ENCODE assay signal across 10 cellular contexts in genomic region chr6:33315753-33316602, GRCh38. TPM values are rescaled to one million over a fixed set of nuclear protein-coding genes. Genes with fewer than 3 reads are reported as not detected.
A peak's percentile ranks its signal among the peaks of the same experiment; 100 is the strongest.
DNase-seq lines count a peak whose midpoint lies in the region; ATAC-seq and TF ChIP-seq lines count a peak whose summit lies in the region.
"Had no signal": no experiment of that assay in that cellular context is flagged by ENCODE, and none has a peak within 500 bp of the region (broad histone marks: within the 10 kb centered on the region; RNA-seq: fewer than 3 reads in every experiment).

No MANE protein-coding gene starts in this region.

- H3K36me3 ChIP-seq in PC-3 (ENCODE audit: low read depth, low read length) (peaks cover 12% of the 10 kb centered on the region; the same call in 1 of the 2 replicates), brain microvascular endothelial cell (replicated peaks) (peaks cover 24% of the 10 kb centered on the region)

- H3K36me3 Mint-ChIP-seq in activated CD4-positive, alpha-beta T cell treated with anti-CD3 and anti-CD28 coated beads, Interleukin-2, amount 10 ng/mL, durations not matched to agents 24 days and 14 days (ENCODE audit: low read depth): peaks cover 58% of the 10 kb centered on the region
- no peaks in the 10 kb centered on the region for H3K36me3 Mint-ChIP-seq in glutamatergic neuron (ENCODE audit: unreplicated experiment)
- peaks cover 60 to 85% of the 10 kb centered on the region in 2 donors for H3K36me3 Mint-ChIP-seq in stimulated activated naive B cell treated with anti-CD40 and anti-IgM and Interleukin-4, amounts not matched to agents 10 μg/mL and 1 μg/mL and 100 μg/mL, for 72 hours

- H3K27ac ChIP-seq in VCaP (peak overlapping the region; percentile 100), PC-3 (ENCODE audit: low read length) (no peak overlapping the region), brain microvascular endothelial cell (no peak overlapping the region)
- H3K27ac ChIP-seq: WERI-Rb-1 had no signal

- CTCF ChIA-PET in PC-3 (lab: Charles Lee): no interaction called here

- H3K4me3 Mint-ChIP-seq in activated CD4-positive, alpha-beta T cell treated with anti-CD3 and anti-CD28 coated beads, Interleukin-2, amount 10 ng/mL, durations not matched to agents 24 days and 14 days: peak overlapping the region; percentile 98
- peak overlapping the region; percentile 81 for H3K4me3 Mint-ChIP-seq in glutamatergic neuron (ENCODE audit: unreplicated experiment)
- peak overlapping the region; percentile 97 for H3K4me3 Mint-ChIP-seq in stimulated activated naive B cell treated with anti-CD40 and anti-IgM and Interleukin-4, amounts not matched to agents 10 μg/mL and 1 μg/mL and 100 μg/mL, for 72 hours

- H3K4me1 ChIP-seq in PC-3 (ENCODE audit: insufficient read depth, low read length): peaks cover 47% of the 10 kb centered on the region

- ATAC-seq in stimulated activated naive B cell treated with anti-CD40 and anti-IgM and Interleukin-4, amounts not matched to agents 10 μg/mL and 1 μg/mL and 100 μg/mL, for 72 hours (replicated peaks): no peak
- no peak for ATAC-seq in PC-3

- peak; percentile 64 for DNase-seq in activated CD4-positive, alpha-beta T cell treated with anti-CD3 and anti-CD28 coated beads, Interleukin-2, amount 10 ng/mL, durations not matched to agents 24 days and 14 days
- DNase-seq in activated CD4-positive, alpha-beta T cell treated with anti-CD3 and anti-CD28 coated beads for 4 hours: no peak
- DNase-seq in glutamatergic neuron (no peak), PC-3 (no peak), brain microvascular endothelial cell (no peak), SIG-M5 treated with dmso at 0.1 percent for 504 hours (lab: John Stamatoyannopoulos, UW; ENCODE audit: unreplicated experiment) (no peak)
- DNase-seq in stimulated activated naive B cell treated with anti-CD40 and anti-IgM and Interleukin-4, amounts not matched to agents 10 μg/mL and 1 μg/mL and 100 μg/mL, for 72 hours: no peak
- DNase-seq: NCI-H1694, WERI-Rb-1 had no signal

- intact Hi-C loops in activated CD4-positive, alpha-beta T cell treated with anti-CD3 and anti-CD28 coated beads, Interleukin-2, amount 10 ng/mL, durations not matched to agents 24 days and 14 days (cut with micrococcal nuclease): loop anchor here (2.0 to 10.0 kb wide), 3 partner anchors 111 to 1581 kb away; partner anchors contain the start of genes CLIC1 and HSD17B8
- intact Hi-C loops in PC-3 (cut with micrococcal nuclease): no loop called here

- H3K4me2 ChIP-seq in PC-3 (ENCODE audit: low read length): no peak overlapping the region

- no peak for TF ChIP-seq CTCF in VCaP (conservative IDR thresholded peaks at IDR 0.05)
- TF ChIP-seq CTCF in glutamatergic neuron (IDR thresholded peaks at IDR 0.05; ENCODE audit: partially characterized antibody, unreplicated experiment): no peak
- TF ChIP-seq CTCF in PC-3 (conservative IDR thresholded peaks at IDR 0.05; ENCODE audit: low read depth, low read length): no peak
- TF ChIP-seq CTCF in brain microvascular endothelial cell (IDR thresholded peaks at IDR 0.05; ENCODE audit: low read depth, low read length, missing control alignments): no peak

- no peaks in the 10 kb centered on the region for H3F3A ChIP-seq in PC-3 (ENCODE audit: low read length, unreplicated experiment)

- no peak overlapping the region for H3K4me3 ChIP-seq in PC-3 (ENCODE audit: low read length)
- H3K4me3 ChIP-seq in brain microvascular endothelial cell (ENCODE audit: low read depth, low read length): no peak overlapping the region

- no TSS peak for BruUV-seq in PC-3 (replicated peaks; lab: Mats Ljungman, UMichigan)

- H2AFZ ChIP-seq in PC-3 (ENCODE audit: low read length): no peak overlapping the region

- H3K9me2 ChIP-seq in PC-3 (replicated peaks; ENCODE audit: low read length): no peaks in the 10 kb centered on the region

- H3K27me3 ChIP-seq in PC-3 (ENCODE audit: low read length) (no peaks in the 10 kb centered on the region), brain microvascular endothelial cell (replicated peaks) (no peaks in the 10 kb centered on the region)

- no peaks in the 10 kb centered on the region for H3K9me3 ChIP-seq in PC-3 (ENCODE audit: low read length)

- peaks cover 6% of the 10 kb centered on the region; the same call in 1 of the 2 replicates for H4K20me1 ChIP-seq in PC-3 (ENCODE audit: low read length)

- peak overlapping the region; percentile 98 for H3K27ac Mint-ChIP-seq in activated CD4-positive, alpha-beta T cell treated with anti-CD3 and anti-CD28 coated beads, Interleukin-2, amount 10 ng/mL, durations not matched to agents 24 days and 14 days
- H3K27ac Mint-ChIP-seq in glutamatergic neuron (ENCODE audit: unreplicated experiment): no peak overlapping the region
- H3K27ac Mint-ChIP-seq in stimulated activated naive B cell treated with anti-CD40 and anti-IgM and Interleukin-4, amounts not matched to agents 10 μg/mL and 1 μg/mL and 100 μg/mL, for 72 hours: peak overlapping the region; percentile 100

- POLR2A ChIA-PET in PC-3 (lab: Charles Lee; ENCODE audit: unreplicated experiment): no interaction called here

- in situ Hi-C loops in brain microvascular endothelial cell (cut with HindIII; ENCODE audit: low pct_ligation_motif_present, low sequenced_read_pairs): no loop called here

- no peak overlapping the region for H3K9ac ChIP-seq in PC-3 (ENCODE audit: low read length)

- H3K27me3 Mint-ChIP-seq in activated CD4-positive, alpha-beta T cell treated with anti-CD3 and anti-CD28 coated beads, Interleukin-2, amount 10 ng/mL, durations not matched to agents 24 days and 14 days: no peaks in the 10 kb centered on the region
- peaks cover 10% of the 10 kb centered on the region for H3K27me3 Mint-ChIP-seq in glutamatergic neuron (ENCODE audit: unreplicated experiment)
- no peaks in the 10 kb centered on the region for H3K27me3 Mint-ChIP-seq in stimulated activated naive B cell treated with anti-CD40 and anti-IgM and Interleukin-4, amounts not matched to agents 10 μg/mL and 1 μg/mL and 100 μg/mL, for 72 hours

- peaks cover 48% of the 10 kb centered on the region for H3K79me2 ChIP-seq in PC-3 (ENCODE audit: low read length)

- H3K4me1 Mint-ChIP-seq in activated CD4-positive, alpha-beta T cell treated with anti-CD3 and anti-CD28 coated beads, Interleukin-2, amount 10 ng/mL, durations not matched to agents 24 days and 14 days: peaks cover 56% of the 10 kb centered on the region
- peaks cover 18% of the 10 kb centered on the region for H3K4me1 Mint-ChIP-seq in glutamatergic neuron (ENCODE audit: low read depth, unreplicated experiment)
- H3K4me1 Mint-ChIP-seq in stimulated activated naive B cell treated with anti-CD40 and anti-IgM and Interleukin-4, amounts not matched to agents 10 μg/mL and 1 μg/mL and 100 μg/mL, for 72 hours: peaks cover 56 to 82% of the 10 kb centered on the region in 2 donors

- no peaks in the 10 kb centered on the region for H3K9me3 Mint-ChIP-seq in activated CD4-positive, alpha-beta T cell treated with anti-CD3 and anti-CD28 coated beads, Interleukin-2, amount 10 ng/mL, durations not matched to agents 24 days and 14 days
- H3K9me3 Mint-ChIP-seq in glutamatergic neuron (ENCODE audit: unreplicated experiment): peaks cover 15% of the 10 kb centered on the region
- no peaks in the 10 kb centered on the region for H3K9me3 Mint-ChIP-seq in stimulated activated naive B cell treated with anti-CD40 and anti-IgM and Interleukin-4, amounts not matched to agents 10 μg/mL and 1 μg/mL and 100 μg/mL, for 72 hours

RNA-seq across cellular contexts. Expression of gene ZBTB22, which starts 1.6 kb away (rescaled TPM):
- 11.3 and 14.3 TPM in 2 replicates for total RNA-seq in activated CD4-positive, alpha-beta T cell treated with anti-CD3 and anti-CD28 coated beads, Interleukin-2, amount 10 ng/mL, durations not matched to agents 24 days and 14 days
- 21.7 TPM for total RNA-seq in glutamatergic neuron (ENCODE audit: unreplicated experiment)
- total RNA-seq in PC-3 (2014; rRNA removed): 18.8 and 19.8 TPM in 2 replicates

RNA-seq across cellular contexts. Expression of gene TAPBP, which starts 2.1 kb away (rescaled TPM):
- 271 and 278 TPM in 2 replicates for total RNA-seq in activated CD4-positive, alpha-beta T cell treated with anti-CD3 and anti-CD28 coated beads, Interleukin-2, amount 10 ng/mL, durations not matched to agents 24 days and 14 days
- total RNA-seq in glutamatergic neuron (ENCODE audit: unreplicated experiment) (4.7 TPM), PC-3 (2014; rRNA removed) (67.2 and 77.8 TPM in 2 replicates)

RNA-seq across cellular contexts. Expression of gene DAXX, which starts 6.8 kb away (rescaled TPM):
- 64.9 and 71.3 TPM in 2 replicates for total RNA-seq in activated CD4-positive, alpha-beta T cell treated with anti-CD3 and anti-CD28 coated beads, Interleukin-2, amount 10 ng/mL, durations not matched to agents 24 days and 14 days
- total RNA-seq in glutamatergic neuron (ENCODE audit: unreplicated experiment): 37.1 TPM
- 35.1 and 40.3 TPM in 2 replicates for total RNA-seq in PC-3 (2014; rRNA removed)

RNA-seq across cellular contexts. Expression of gene RGL2, which starts 17.2 kb away (rescaled TPM):
- total RNA-seq in activated CD4-positive, alpha-beta T cell treated with anti-CD3 and anti-CD28 coated beads, Interleukin-2, amount 10 ng/mL, durations not matched to agents 24 days and 14 days: 27.3 and 28.4 TPM in 2 replicates
- total RNA-seq in glutamatergic neuron (ENCODE audit: unreplicated experiment): 61.3 TPM
- total RNA-seq in PC-3 (2014; rRNA removed): 34.9 and 37.0 TPM in 2 replicates

RNA-seq across cellular contexts. Expression of gene PFDN6, which starts 26.6 kb away (rescaled TPM):
- total RNA-seq in activated CD4-positive, alpha-beta T cell treated with anti-CD3 and anti-CD28 coated beads, Interleukin-2, amount 10 ng/mL, durations not matched to agents 24 days and 14 days: 114 and 132 TPM in 2 replicates
- total RNA-seq in glutamatergic neuron (ENCODE audit: unreplicated experiment): 69.7 TPM
- total RNA-seq in PC-3 (2014; rRNA removed): 153 and 181 TPM in 2 replicates

Comparison
In these comparisons a context has a peak if more than half of its experiments do, and no peak if none do; other contexts are left out.
1. RNA of gene TAPBP, which starts 2.1 kb away (total RNA-seq): 271 to 278 TPM in activated CD4-positive, alpha-beta T cell treated with anti-CD3 and anti-CD28 coated beads, Interleukin-2, amount 10 ng/mL, durations not matched to agents 24 days and 14 days and 67.2 to 77.8 TPM in PC-3; 4.7 TPM in glutamatergic neuron (single experiment); every median in the first group is over 10 times any median in the second.
2. Peak in every context shown above with its lines, with median percentiles within 50 percentile points of each other: H3K4me3 Mint-ChIP-seq.